1 cellular context compared by ENCODE assay signal in the genomic region with DNA sequence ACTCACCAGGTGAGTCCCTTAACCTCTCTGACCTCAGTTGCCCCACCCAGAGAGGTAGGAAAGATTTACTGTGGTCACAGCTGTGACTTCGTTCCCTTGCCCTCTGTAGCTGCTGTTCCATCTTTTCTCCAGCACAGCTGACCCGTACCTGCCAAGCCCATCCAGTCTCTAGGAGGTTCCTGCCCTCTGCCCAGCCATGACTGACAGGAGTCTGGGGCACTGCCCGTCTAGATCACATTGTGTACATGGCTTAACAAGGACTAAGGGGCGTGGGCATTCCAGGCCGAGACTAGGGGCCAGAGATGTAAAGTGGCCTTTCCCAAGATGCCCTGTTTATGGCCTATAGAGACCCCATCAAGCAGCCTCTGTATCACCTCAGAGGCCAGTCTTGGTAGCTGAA.
TF ChIP-seq lines count a peak whose summit lies in the region.

No MANE protein-coding gene starts in this region.

TF ChIP-seq in HCT116, 20 proteins besides CTCF, POLR2A, EP300 and RAD21 (continued from another document):
- TF ChIP-seq, protein P1, sequence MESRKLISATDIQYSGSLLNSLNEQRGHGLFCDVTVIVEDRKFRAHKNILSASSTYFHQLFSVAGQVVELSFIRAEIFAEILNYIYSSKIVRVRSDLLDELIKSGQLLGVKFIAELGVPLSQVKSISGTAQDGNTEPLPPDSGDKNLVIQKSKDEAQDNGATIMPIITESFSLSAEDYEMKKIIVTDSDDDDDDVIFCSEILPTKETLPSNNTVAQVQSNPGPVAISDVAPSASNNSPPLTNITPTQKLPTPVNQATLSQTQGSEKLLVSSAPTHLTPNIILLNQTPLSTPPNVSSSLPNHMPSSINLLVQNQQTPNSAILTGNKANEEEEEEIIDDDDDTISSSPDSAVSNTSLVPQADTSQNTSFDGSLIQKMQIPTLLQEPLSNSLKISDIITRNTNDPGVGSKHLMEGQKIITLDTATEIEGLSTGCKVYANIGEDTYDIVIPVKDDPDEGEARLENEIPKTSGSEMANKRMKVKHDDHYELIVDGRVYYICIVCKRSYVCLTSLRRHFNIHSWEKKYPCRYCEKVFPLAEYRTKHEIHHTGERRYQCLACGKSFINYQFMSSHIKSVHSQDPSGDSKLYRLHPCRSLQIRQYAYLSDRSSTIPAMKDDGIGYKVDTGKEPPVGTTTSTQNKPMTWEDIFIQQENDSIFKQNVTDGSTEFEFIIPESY (IDR thresholded peaks at IDR 0.05; ENCODE audit: extremely low read depth, insufficient replicate concordance, low read length), result no peak
- no peak for TF ChIP-seq SP1 (IDR thresholded peaks at IDR 0.05; ENCODE audit: low read depth)
